24 cellular contexts compared by ENCODE assay signal in genomic region chr2:121830809-121831208, GRCh38.
"Had no signal": no experiment of that assay in that cellular context is flagged by ENCODE, and none has a peak within 500 bp of the region (broad histone marks: within the 10 kb centered on the region; RNA-seq: fewer than 3 reads in every experiment).

No MANE protein-coding gene starts in this region.

- H3K4me3 ChIP-seq: dorsolateral prefrontal cortex, gastroesophageal sphincter, heart left ventricle, hepatocyte, lung, mucosa of descending colon, neural progenitor cell, stomach, thyroid gland had no signal

- H3K27me3 ChIP-seq: dorsolateral prefrontal cortex, gastroesophageal sphincter, heart left ventricle, hepatocyte, neural progenitor cell, stomach, thyroid gland had no signal

- H3K27ac ChIP-seq: dorsolateral prefrontal cortex, epithelial cell of prostate, foreskin keratinocyte, gastroesophageal sphincter, hepatocyte, neural progenitor cell, parathyroid adenoma, stomach, thyroid gland had no signal

- H3K4me1 Mint-ChIP-seq: memory B cell; naive B cell; stimulated activated effector memory CD8-positive, alpha-beta T cell treated with anti-CD3 and anti-CD28 coated beads, Interleukin-12 subunit alpha, Interleukin-12 subunit beta, amount 100 ng/mL, for 72 hours had no signal

- H3K36me3 ChIP-seq: gastroesophageal sphincter, heart left ventricle, neural progenitor cell, stomach, thyroid gland had no signal

- H3K4me3 Mint-ChIP-seq: memory B cell; naive B cell; nephron; neural progenitor cell; stimulated activated effector memory CD8-positive, alpha-beta T cell treated with anti-CD3 and anti-CD28 coated beads, Interleukin-12 subunit alpha, Interleukin-12 subunit beta, amount 100 ng/mL, for 72 hours had no signal

- H3K36me3 Mint-ChIP-seq: memory B cell; naive B cell; neural progenitor cell; stimulated activated effector memory CD8-positive, alpha-beta T cell treated with anti-CD3 and anti-CD28 coated beads, Interleukin-12 subunit alpha, Interleukin-12 subunit beta, amount 100 ng/mL, for 72 hours had no signal

- H3K27ac Mint-ChIP-seq: memory B cell; nephron; neural progenitor cell; progenitor cell of endocrine pancreas; stimulated activated effector memory CD8-positive, alpha-beta T cell treated with anti-CD3 and anti-CD28 coated beads, Interleukin-12 subunit alpha, Interleukin-12 subunit beta, amount 100 ng/mL, for 72 hours had no signal

- H3K9me3 ChIP-seq: gastroesophageal sphincter, heart left ventricle, mucosa of descending colon, stomach, thyroid gland had no signal

- FAIRE-seq: colon, kidney had no signal

- H3K4me1 ChIP-seq: foreskin keratinocyte, gastroesophageal sphincter, parathyroid adenoma, stomach, thyroid gland had no signal

- H3K9me3 Mint-ChIP-seq: memory B cell; naive B cell; nephron; neural progenitor cell; stimulated activated effector memory CD8-positive, alpha-beta T cell treated with anti-CD3 and anti-CD28 coated beads, Interleukin-12 subunit alpha, Interleukin-12 subunit beta, amount 100 ng/mL, for 72 hours had no signal

- DNase-seq: dorsolateral prefrontal cortex; effector CD4-positive, alpha-beta T cell; heart left ventricle; kidney; mucosa of descending colon; naive B cell; stimulated activated CD4-positive, alpha-beta T cell treated with anti-CD3 and anti-CD28 coated beads, Interleukin-2, amount 100 ng/mL, for 24 hours; stimulated activated CD4-positive, alpha-beta T cell treated with anti-CD3 and anti-CD28 coated beads, Interleukin-4, amount 100 ng/mL, for 24 hours; stimulated activated naive CD4-positive, alpha-beta T cell treated with Interleukin-2 at 50 U/mL for 16 hours; stomach; thyroid gland; trophoblast cell had no signal
